ENCODE assay signal across 10 cellular contexts in genomic region chr19:8001651-8001994, GRCh38. TPM values are rescaled to one million over a fixed set of nuclear protein-coding genes. Genes with fewer than 3 reads are reported as not detected.
DNase-seq lines count a peak whose midpoint lies in the region; ATAC-seq and TF ChIP-seq lines count a peak whose summit lies in the region.
"Had no signal": no experiment of that assay in that cellular context is flagged by ENCODE, and none has a peak within 500 bp of the region (broad histone marks: within the 10 kb centered on the region; RNA-seq: fewer than 3 reads in every experiment).

No MANE protein-coding gene starts in this region.

- H3K27me3 Mint-ChIP-seq in progenitor cell of endocrine pancreas = no peaks in the 10 kb centered on the region

- TF ChIP-seq POLR2A in gastroesophageal sphincter (IDR thresholded peaks at IDR 0.05) = no peak

- 53 to 56% methylated on average over 2 to 3 of the region's 5 CpGs for WGBS in gastroesophageal sphincter (ENCODE audit: low coverage in 1 of 2), 2 donors

- no TSS peak for BruUV-seq in Panc1 (replicated peaks; lab: Mats Ljungman, UMichigan)

- in situ Hi-C loops in Panc1 (cut with HindIII; ENCODE audit: low pct_unique_long_range_greater_than_20kb, low sequenced_read_pairs) = no loop called here

- TF ChIP-seq CTCF in DND-41 (IDR thresholded peaks at IDR 0.05; ENCODE audit: borderline replicate concordance, extremely low read depth, low read length, poor library complexity, severe bottlenecking) (no peak), Panc1 (IDR thresholded peaks at IDR 0.05) (no peak), gastroesophageal sphincter (IDR thresholded peaks at IDR 0.05) (no peak), progenitor cell of endocrine pancreas (IDR thresholded peaks at IDR 0.05; ENCODE audit: unreplicated experiment) (no peak)

- H3K36me3 Mint-ChIP-seq in progenitor cell of endocrine pancreas (ENCODE audit: insufficient read depth) = peaks cover 7% of the 10 kb centered on the region

- H3K4me1 Mint-ChIP-seq in progenitor cell of endocrine pancreas (ENCODE audit: low read depth) = peaks cover 30% of the 10 kb centered on the region

- peak overlapping the region; percentile 13; the same call in 1 of the 2 replicates for H3K9ac ChIP-seq in DND-41 (ENCODE audit: low read depth, low read length)

- intact Hi-C loops in Panc1 (cut with micrococcal nuclease; ENCODE audit: unreplicated experiment) = no loop called here

- H3K27ac ChIP-seq in DND-41 (ENCODE audit: low read length) (peak overlapping the region; percentile 55), Panc1 (ENCODE audit: low read length) (peak overlapping the region; percentile 81; the same call in 1 of the 2 replicates), gastroesophageal sphincter (peak overlapping the region; percentile 13 to 80 (median 77))

- ATAC-seq in DND-41 (ENCODE audit: insufficient read depth, low read depth) (no peak), Panc1 (no peak), gastroesophageal sphincter (no peak), GM21717 (IDR thresholded peaks at IDR 0.05; ENCODE audit: unreplicated experiment) (no peak), HG03457 (IDR thresholded peaks at IDR 0.05; ENCODE audit: unreplicated experiment) (no peak)

- H3K9me3 Mint-ChIP-seq in progenitor cell of endocrine pancreas (ENCODE audit: low read depth) = no peaks in the 10 kb centered on the region

- TF ChIP-seq EP300 in gastroesophageal sphincter (IDR thresholded peaks at IDR 0.05) = no peak

- DNase-seq in DND-41 = no peak
- DNase-seq in Panc1 (ENCODE audit: low read depth, low spot score) = no peak
- no peak for DNase-seq in progenitor cell of endocrine pancreas (ENCODE audit: low spot score, unreplicated experiment)
- no peak for DNase-seq in NCI-H128 (lab: John Stamatoyannopoulos, UW; ENCODE audit: unreplicated experiment)
- no peak for DNase-seq in stimulated activated CD8-positive, alpha-beta memory T cell treated with anti-CD3 and anti-CD28 coated beads, Interleukin-4, amount 100 ng/mL, for 48 hours

- POLR2A ChIA-PET in Panc1 (lab: Charles Lee) = no interaction called here

- peaks cover 99% of the 10 kb centered on the region for H3K79me2 ChIP-seq in DND-41 (ENCODE audit: insufficient read depth, low read length)

- H3K27me3 ChIP-seq in DND-41 (ENCODE audit: insufficient read depth, low read length, poor library complexity) (no peaks in the 10 kb centered on the region), Panc1 (ENCODE audit: control insufficient read depth, insufficient read depth, low read length) (no peaks in the 10 kb centered on the region), gastroesophageal sphincter (no peaks in the 10 kb centered on the region)

- no peak overlapping the region for H2AFZ ChIP-seq in DND-41 (ENCODE audit: low read depth, low read length)

- H3K4me1 ChIP-seq in DND-41 (ENCODE audit: insufficient read depth, low read length) (peaks cover 42% of the 10 kb centered on the region), Panc1 (ENCODE audit: control insufficient read depth, insufficient read depth, low read length) (peaks cover 30% of the 10 kb centered on the region), gastroesophageal sphincter (peaks cover 3 to 87% (median 35%) of the 10 kb centered on the region in 3 donors)

- peaks cover 80% of the 10 kb centered on the region for H4K20me1 ChIP-seq in DND-41 (ENCODE audit: insufficient read depth, low read length)

- H3K4me3 ChIP-seq in DND-41 (ENCODE audit: low read depth in 1 of 2, low read length in 2 of 2) (0 out of 4 replicates have a peak overlapping the region, but pooled peaks of 1 of the 2 experiments have one; percentile 31), Panc1 (ENCODE audit: low read depth in 2 of 2, low read length in 2 of 2) (no peak overlapping the region), gastroesophageal sphincter (no peak overlapping the region)

- peak overlapping the region; percentile 47 for H3K4me2 ChIP-seq in DND-41 (ENCODE audit: insufficient read depth, low read length)

- no peaks in the 10 kb centered on the region for H3K9me3 ChIP-seq in DND-41 (ENCODE audit: insufficient read depth, low read length, severe bottlenecking)
- no peaks in the 10 kb centered on the region for H3K9me3 ChIP-seq in Panc1 (ENCODE audit: control insufficient read depth, insufficient read depth, low read depth, low read length)
- H3K9me3 ChIP-seq in gastroesophageal sphincter = no peaks in the 10 kb centered on the region

- peak overlapping the region; percentile 78 for H3K27ac Mint-ChIP-seq in progenitor cell of endocrine pancreas

- H3K36me3 ChIP-seq in DND-41 (ENCODE audit: insufficient read depth, low read length) (peaks cover 45% of the 10 kb centered on the region), Panc1 (ENCODE audit: control insufficient read depth, insufficient read depth, low read length) (no peaks in the 10 kb centered on the region; the same call in none of the 2 replicates), gastroesophageal sphincter (peaks cover 0 to 10% of the 10 kb centered on the region in 2 donors)

- no peak overlapping the region for H3K4me3 Mint-ChIP-seq in progenitor cell of endocrine pancreas (ENCODE audit: low read depth)

- CTCF ChIA-PET in Panc1 (lab: Charles Lee) = no interaction called here

RNA-seq across cellular contexts. Expression of gene ELAVL1, which starts 3.8 kb away (rescaled TPM):
- total RNA-seq in Panc1 (2021; ENCODE audit: unreplicated experiment) (123 TPM), gastroesophageal sphincter (10 to 100 TPM; 30.8 to 62.5 (median 34.6) TPM), progenitor cell of endocrine pancreas (125 and 130 TPM in 2 replicates)
- 86.6 TPM for polyA plus RNA-seq in Panc1 (2012; ENCODE audit: insufficient read length)

RNA-seq across cellular contexts. Expression of gene CCL25, which starts 50.9 kb away (rescaled TPM):
- total RNA-seq in Panc1 (2021; ENCODE audit: unreplicated experiment) = not detected
- polyA plus RNA-seq in Panc1 (2012; ENCODE audit: insufficient read length) = not detected
- total RNA-seq in gastroesophageal sphincter = not detected
- total RNA-seq in progenitor cell of endocrine pancreas = not detected in 2 replicates
- total RNA-seq: dermis blood vessel endothelial cell, M059J had no signal

RNA-seq across cellular contexts. Expression of gene TIMM44, which starts 58.2 kb away (rescaled TPM):
- total RNA-seq in Panc1 (2021; ENCODE audit: unreplicated experiment) = 105 TPM
- 123 TPM for polyA plus RNA-seq in Panc1 (2012; ENCODE audit: insufficient read length)
- 100 to 1,000 TPM in 1 of 4 donors, 10 to 100 TPM in 3; 65.7 to 108 (median 86.4) TPM for total RNA-seq in gastroesophageal sphincter
- 75.0 and 75.2 TPM in 2 replicates for total RNA-seq in progenitor cell of endocrine pancreas
